Comparison of ENCODE assay signal across 34 cellular contexts in genomic region chr14:94875256-94875655, GRCh38.
"Had no signal": no experiment of that assay in that cellular context is flagged by ENCODE, and none has a peak within 500 bp of the region (broad histone marks: within the 10 kb centered on the region; RNA-seq: fewer than 3 reads in every experiment).

No MANE protein-coding gene starts in this region.

- H3K4me3 ChIP-seq: MG63 had no signal

- H3K36me3 ChIP-seq: MG63 had no signal

- DNase-seq: Karpas-422, Kasumi-1, MG63, MM.1S, MV-4-11, NCI-H1048, NCI-H1092, NCI-H1092 treated with DMSO at 0.1 percent for 48 hours, NCI-H1105, NCI-H1105 treated with DMSO at 0.1 percent for 48 hours, NCI-H1417, NCI-H1417 treated with DMSO at 0.1 percent for 48 hours, NCI-H1436, NCI-H1436 treated with DMSO at 0.1 percent for 48 hours, NCI-H146, NCI-H1694, NCI-H1694 treated with DMSO at 0.1 percent for 48 hours, NCI-H187, NCI-H187 treated with DMSO at 0.1 percent for 48 hours, NCI-H1930, NCI-H2029, NCI-H2029 treated with DMSO at 0.1 percent for 48 hours, NCI-H2081, NCI-H2081 treated with DMSO at 0.1 percent for 48 hours, NCI-H2107, NCI-H2171, NCI-H2171 treated with DMSO at 0.1 percent for 48 hours, NCI-H2227 treated with DMSO at 0.1 percent for 48 hours, NCI-H226, NCI-H345, NCI-H446, NCI-H446 treated with DMSO at 0.1 percent for 48 hours, NCI-H510A, NCI-H510A treated with DMSO at 0.1 percent for 48 hours had no signal

- H3K9me3 ChIP-seq: MG63 had no signal

- H3K27me3 ChIP-seq: MG63 had no signal
